Comparison of ENCODE assay signal across 8 cellular contexts in genomic region chr12:57590892-57591566, GRCh38. TPM values are rescaled to one million over a fixed set of nuclear protein-coding genes. Genes with fewer than 3 reads are reported as not detected.
DNase-seq lines count a peak whose midpoint lies in the region; ATAC-seq and TF ChIP-seq lines count a peak whose summit lies in the region.

PIP4K2C (plus strand) TSS chr12:57591192; CDS start chr12:57591290, 98 bp downstream.

- in situ Hi-C loops in SK-MEL-5 (cut with HindIII; ENCODE audit: low pct_unique_long_range_greater_than_20kb, low sequenced_read_pairs), result no loop called here

- peak within 1 kb of the TSS; percentile 98 for H3K4me2 ChIP-seq in Loucy (ENCODE audit: low read depth, low read length, poor library complexity, severe bottlenecking)

- H3K4me1 ChIP-seq in ES-I3 (ENCODE audit: insufficient read depth, low read length), result 0 out of 2 replicates have a peak, but pooled peaks cover 3% of the 10 kb centered on the region
- peaks cover 22% of the 10 kb centered on the region for H3K4me1 ChIP-seq in Loucy (ENCODE audit: insufficient read depth, low read length, poor library complexity, severe bottlenecking)
- H3K4me1 ChIP-seq in gastroesophageal sphincter, result peaks cover 0 to 31% (median 6%) of the 10 kb centered on the region in 3 donors
- peaks cover 14 to 16% of the 10 kb centered on the region in 2 experiments for H3K4me1 ChIP-seq in neutrophil (ENCODE audit: control insufficient read depth in 1 of 2, insufficient read depth in 1 of 2, low read depth in 1 of 2, low read length in 1 of 2)

- TF ChIP-seq CTCF in Loucy (conservative IDR thresholded peaks at IDR 0.05; ENCODE audit: low read length) (no peak), gastroesophageal sphincter (IDR thresholded peaks at IDR 0.05) (no peak), neutrophil (IDR thresholded peaks at IDR 0.05) (no peak)

- TF ChIP-seq EP300 in gastroesophageal sphincter (IDR thresholded peaks at IDR 0.05), result no peak

- H3K27ac ChIP-seq in gastroesophageal sphincter (peak within 1 kb of the TSS; percentile 8 to 87 (median 84)), neutrophil (peak within 1 kb of the TSS; percentile 76), substantia nigra (ENCODE audit: low read depth, low read length, poor library complexity, severe bottlenecking) (peak within 1 kb of the TSS; percentile 72)

- WGBS in gastroesophageal sphincter (ENCODE audit: low coverage in 1 of 2), 2 donors, result 0 to 4% methylated on average over 3 to 11 of the region's 61 CpGs

- peak; percentile 93 for ATAC-seq in gastroesophageal sphincter

- TF ChIP-seq POLR2A in gastroesophageal sphincter (IDR thresholded peaks at IDR 0.05), result peak; percentile 39 to 49

- H3K79me2 ChIP-seq in Loucy (ENCODE audit: insufficient read depth, low read length), result peaks cover 33% of the 10 kb centered on the region; the same call in 1 of the 2 replicates

- peaks cover 4% of the 10 kb centered on the region; the same call in 1 of the 2 replicates for H3K36me3 ChIP-seq in ES-I3 (ENCODE audit: insufficient read depth, low read length)
- H3K36me3 ChIP-seq in Loucy (ENCODE audit: insufficient read depth, low read length), result peaks cover 5% of the 10 kb centered on the region; the same call in 1 of the 2 replicates
- peaks cover 0 to 23% of the 10 kb centered on the region in 2 donors for H3K36me3 ChIP-seq in gastroesophageal sphincter
- peaks cover 22% of the 10 kb centered on the region for H3K36me3 ChIP-seq in neutrophil

- H3K9ac ChIP-seq in ES-I3 (ENCODE audit: low read depth, low read length) (peak within 1 kb of the TSS; percentile 71), Loucy (ENCODE audit: low read depth, low read length, poor library complexity, severe bottlenecking) (peak within 1 kb of the TSS; percentile 74)

- DNase-seq in H4 (ENCODE audit: low spot score) (peak; percentile 52), SK-MEL-5 (ENCODE audit: low read depth, low spot score) (peak; percentile 74), substantia nigra (lab: John Stamatoyannopoulos, UW) (peak; percentile 8 to 93 (median 66))
- peak; percentile 81 for DNase-seq in activated naive CD4-positive, alpha-beta T cell treated with Interleukin-2 at 50 U/mL for 16 hours

- H3K27me3 ChIP-seq in Loucy (ENCODE audit: insufficient read depth, low read length, poor library complexity, severe bottlenecking) (no peaks in the 10 kb centered on the region), gastroesophageal sphincter (no peaks in the 10 kb centered on the region), neutrophil (peaks cover 34% of the 10 kb centered on the region)

- H4K20me1 ChIP-seq in Loucy (ENCODE audit: insufficient read depth, low read length, poor library complexity, severe bottlenecking), result no peaks in the 10 kb centered on the region

- H3K9me3 ChIP-seq in ES-I3 (ENCODE audit: control insufficient read depth, insufficient read depth, low read length), result no peaks in the 10 kb centered on the region
- no peaks in the 10 kb centered on the region for H3K9me3 ChIP-seq in Loucy (ENCODE audit: insufficient read depth, low read depth, low read length)
- H3K9me3 ChIP-seq in gastroesophageal sphincter, result no peaks in the 10 kb centered on the region
- H3K9me3 ChIP-seq in neutrophil, result no peaks in the 10 kb centered on the region

- H2AFZ ChIP-seq in Loucy (ENCODE audit: low read length), result peak within 1 kb of the TSS; percentile 95

- H3K9me2 ChIP-seq in Loucy (replicated peaks; ENCODE audit: low read depth, low read length), result no peaks in the 10 kb centered on the region

- H3F3A ChIP-seq in Loucy (ENCODE audit: low read depth), result no peaks in the 10 kb centered on the region

- H3K4me3 ChIP-seq in Loucy (ENCODE audit: low read length, poor library complexity, severe bottlenecking) (peak within 1 kb of the TSS; percentile 87), gastroesophageal sphincter (peak within 1 kb of the TSS; percentile 53 to 96), neutrophil (ENCODE audit: low read depth in 1 of 2, low read length in 1 of 2) (peak within 1 kb of the TSS; percentile 76 to 91)

RNA-seq across cellular contexts. Expression of gene PIP4K2C, which starts in this region (rescaled TPM):
- total RNA-seq in H4 (2014; rRNA removed; shearing (Covaris generic)), result 24.4 and 27.2 TPM in 2 replicates
- total RNA-seq in SK-MEL-5 (2014; rRNA removed; shearing (Covaris generic)), result 48.4 and 53.2 TPM in 2 replicates
- 61.8 and 80.4 TPM in 2 replicates for polyA plus RNA-seq in SK-MEL-5 (2015; cell fraction: cytosol; rRNA removed)
- polyA plus RNA-seq in SK-MEL-5 (2015; cell fraction: nucleus; rRNA removed), result 56.3 and 58.4 TPM in 2 replicates
- total RNA-seq in gastroesophageal sphincter, result 10 to 100 TPM; 21.7 to 38.7 (median 33.1) TPM

Comparison
In these comparisons a context has a peak if more than half of its experiments do, and no peak if none do; other contexts are left out.
1. Peak in every context shown above with its lines: DNase-seq, ATAC-seq, H3K4me3 ChIP-seq and H3K27ac ChIP-seq.